Comparison of ENCODE assay signal across 8 cellular contexts in genomic region chr4:176319237-176319703, GRCh38. TPM values are rescaled to one million over a fixed set of nuclear protein-coding genes. Genes with fewer than 3 reads are reported as not detected.
DNase-seq lines count a peak whose midpoint lies in the region; ATAC-seq and TF ChIP-seq lines count a peak whose summit lies in the region.

No MANE protein-coding gene starts in this region.

- peak overlapping the region; percentile 94 for H3K4me3 ChIP-seq in CD4-positive, CD25-positive, alpha-beta regulatory T cell (ENCODE audit: low read depth, low read length)
- peak overlapping the region; percentile 84 for H3K4me3 ChIP-seq in effector memory CD4-positive, alpha-beta T cell (ENCODE audit: insufficient read depth, low read depth, low read length, poor library complexity, severe bottlenecking)

- H3K9me3 ChIP-seq in CD4-positive, CD25-positive, alpha-beta regulatory T cell (ENCODE audit: control insufficient read depth in 2 of 2, low read length in 2 of 2): no peaks in the 10 kb centered on the region
- H3K9me3 ChIP-seq in effector memory CD4-positive, alpha-beta T cell (ENCODE audit: control insufficient read depth, low read length): no peaks in the 10 kb centered on the region

- intact Hi-C loops in natural killer cell (cut with micrococcal nuclease): loop anchor here (1.0 kb wide), 1 partner anchor 124 kb away; the partner anchor contains the start of gene SPATA4

- ATAC-seq in CD4-positive, CD25-positive, alpha-beta regulatory T cell (ENCODE audit: low read depth in 2 of 2): no peak
- ATAC-seq in natural killer cell (no peak), HG02623 (IDR thresholded peaks at IDR 0.05; ENCODE audit: unreplicated experiment) (no peak), HG02798 (IDR thresholded peaks at IDR 0.05; ENCODE audit: poor library complexity, unreplicated experiment) (no peak)

- peak overlapping the region; percentile 86 for H3K27ac ChIP-seq in CD4-positive, CD25-positive, alpha-beta regulatory T cell (ENCODE audit: insufficient read depth, low read length, poor library complexity, severe bottlenecking)
- H3K27ac ChIP-seq in effector memory CD4-positive, alpha-beta T cell (ENCODE audit: insufficient read depth, low read length, poor library complexity, severe bottlenecking): peak overlapping the region; percentile 93

- no peak for TF ChIP-seq CTCF in natural killer cell (IDR thresholded peaks at IDR 0.05)

- peaks cover 37 to 52% (median 45%) of the 10 kb centered on the region in 4 donors for H3K4me1 Mint-ChIP-seq in CD4-positive, CD25-positive, alpha-beta regulatory T cell
- H3K4me1 Mint-ChIP-seq in natural killer cell: peaks cover 45 to 46% of the 10 kb centered on the region in 2 donors

- H3K36me3 ChIP-seq in CD4-positive, CD25-positive, alpha-beta regulatory T cell (ENCODE audit: control insufficient read depth, insufficient read depth, low read length): peaks cover 1% of the 10 kb centered on the region
- H3K36me3 ChIP-seq in effector memory CD4-positive, alpha-beta T cell (ENCODE audit: control insufficient read depth, insufficient read depth, low read length): no peaks in the 10 kb centered on the region

- H3K27me3 ChIP-seq in CD4-positive, CD25-positive, alpha-beta regulatory T cell (ENCODE audit: control insufficient read depth, insufficient read depth, low read length): no peaks in the 10 kb centered on the region
- no peaks in the 10 kb centered on the region for H3K27me3 ChIP-seq in effector memory CD4-positive, alpha-beta T cell (replicated peaks; ENCODE audit: control insufficient read depth, insufficient read depth, low read length, poor library complexity, severe bottlenecking)

- no peak for DNase-seq in CD4-positive, CD25-positive, alpha-beta regulatory T cell
- DNase-seq in NCI-H748 (lab: John Stamatoyannopoulos, UW; ENCODE audit: unreplicated experiment) (peak; percentile 63), natural killer cell (no peak), NCI-H146 treated with DMSO at 0.1 percent for 48 hours (lab: John Stamatoyannopoulos, UW; ENCODE audit: unreplicated experiment) (no peak)
- no peak for DNase-seq in effector memory CD4-positive, alpha-beta T cell
- no peak for DNase-seq in activated CD8-positive, alpha-beta memory T cell treated with anti-CD3 and anti-CD28 coated beads, Interleukin-2, amount 50 U/mL, for 48 hours

- peaks cover 44% of the 10 kb centered on the region for H3K4me1 ChIP-seq in CD4-positive, CD25-positive, alpha-beta regulatory T cell (ENCODE audit: control insufficient read depth, insufficient read depth, low read length, poor library complexity, severe bottlenecking)
- peaks cover 8% of the 10 kb centered on the region for H3K4me1 ChIP-seq in effector memory CD4-positive, alpha-beta T cell (ENCODE audit: control insufficient read depth, insufficient read depth, low read length, poor library complexity, severe bottlenecking)

- H3K9me3 Mint-ChIP-seq in CD4-positive, CD25-positive, alpha-beta regulatory T cell: no peaks in the 10 kb centered on the region
- no peaks in the 10 kb centered on the region for H3K9me3 Mint-ChIP-seq in natural killer cell

- peaks cover 5% of the 10 kb centered on the region for H3K36me3 Mint-ChIP-seq in CD4-positive, CD25-positive, alpha-beta regulatory T cell
- no peaks in the 10 kb centered on the region for H3K36me3 Mint-ChIP-seq in natural killer cell

- H3K27me3 Mint-ChIP-seq in CD4-positive, CD25-positive, alpha-beta regulatory T cell: peaks cover 5% of the 10 kb centered on the region
- no peaks in the 10 kb centered on the region for H3K27me3 Mint-ChIP-seq in natural killer cell (ENCODE audit: low read depth in 2 of 2)

- H3K4me3 Mint-ChIP-seq in CD4-positive, CD25-positive, alpha-beta regulatory T cell: peak overlapping the region; percentile 94 to 99 (median 94)
- peak overlapping the region; percentile 93 for H3K4me3 Mint-ChIP-seq in natural killer cell

- peak overlapping the region; percentile 91 for H3K27ac Mint-ChIP-seq in CD4-positive, CD25-positive, alpha-beta regulatory T cell
- peak overlapping the region; percentile 94 to 98 for H3K27ac Mint-ChIP-seq in natural killer cell

RNA-seq across cellular contexts. Expression of gene SPCS3, which starts 0.5 kb away (rescaled TPM):
- total RNA-seq in CD4-positive, CD25-positive, alpha-beta regulatory T cell: 125 TPM
- polyA plus RNA-seq in CD4-positive, CD25-positive, alpha-beta regulatory T cell: 10 to 100 TPM; 42.9 to 75.3 (median 51.2) TPM
- 100 to 1,000 TPM; 157 to 204 (median 171) TPM for total RNA-seq in natural killer cell

RNA-seq across cellular contexts. Expression of gene ASB5, which starts 50.2 kb away (rescaled TPM):
- not detected for total RNA-seq in CD4-positive, CD25-positive, alpha-beta regulatory T cell
- not detected for polyA plus RNA-seq in CD4-positive, CD25-positive, alpha-beta regulatory T cell
- not detected for total RNA-seq in natural killer cell
